8 cellular contexts compared by ENCODE assay signal in the genomic region with DNA sequence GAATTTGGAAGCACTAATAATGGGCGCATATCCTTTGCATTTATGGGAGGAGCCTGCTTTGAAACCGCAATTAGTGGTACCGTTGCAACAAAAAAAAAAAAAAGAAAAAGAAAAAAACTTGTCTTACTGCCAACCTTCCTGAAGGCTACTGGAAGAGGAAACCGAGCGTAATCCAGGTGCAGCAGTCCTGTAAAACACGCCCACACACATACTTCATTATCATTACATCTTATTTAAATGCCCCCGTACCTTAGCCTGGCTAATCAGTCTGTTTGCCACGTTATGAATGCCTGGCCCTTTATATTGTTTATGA. TPM values are rescaled to one million over a fixed set of nuclear protein-coding genes. Genes with fewer than 3 reads are reported as not detected.
DNase-seq lines count a peak whose midpoint lies in the region; ATAC-seq and TF ChIP-seq lines count a peak whose summit lies in the region.

No MANE protein-coding gene starts in this region.

- H3K4me1 ChIP-seq in DND-41 (ENCODE audit: insufficient read depth, low read length) (peaks cover 46% of the 10 kb centered on the region), NT2/D1 (ENCODE audit: insufficient read depth, insufficient read length) (peaks cover 2% of the 10 kb centered on the region)

- peaks cover 34 to 53% (median 47%) of the 10 kb centered on the region in 4 donors for H3K4me1 Mint-ChIP-seq in naive thymus-derived CD8-positive, alpha-beta T cell

- POLR2A ChIA-PET in naive thymus-derived CD8-positive, alpha-beta T cell (lab: Charles Lee) = interaction anchor here (1.0 to 1.5 kb wide), 2 partner anchors 41 to 382 kb away, joined by 3 read pairs; no protein-coding TSS in a partner anchor

- H3K4me2 ChIP-seq in DND-41 (ENCODE audit: insufficient read depth, low read length) = peak overlapping the region; percentile 81

- H3K9me3 ChIP-seq in DND-41 (ENCODE audit: insufficient read depth, low read length, severe bottlenecking) (no peaks in the 10 kb centered on the region), NT2/D1 (ENCODE audit: insufficient read depth, low read length) (peaks cover 47% of the 10 kb centered on the region)

- H3K27ac Mint-ChIP-seq in naive thymus-derived CD8-positive, alpha-beta T cell = peak overlapping the region; percentile 92 to 99 (median 96)

- H3K9ac ChIP-seq in DND-41 (ENCODE audit: low read depth, low read length) (peak overlapping the region; percentile 89), NT2/D1 (ENCODE audit: insufficient read length, low read depth) (no peak overlapping the region)

- H3K36me3 ChIP-seq in DND-41 (ENCODE audit: insufficient read depth, low read length) (peaks cover 28% of the 10 kb centered on the region), NT2/D1 (ENCODE audit: insufficient read depth, insufficient read length, low read length) (peaks cover 37% of the 10 kb centered on the region)

- H3K79me2 ChIP-seq in DND-41 (ENCODE audit: insufficient read depth, low read length) = peaks cover 41% of the 10 kb centered on the region

- H3K4me3 ChIP-seq in DND-41 (ENCODE audit: low read depth in 1 of 2, low read length in 2 of 2) = peak overlapping the region; percentile 20 to 93; a peak in 3 of 4 replicates
- peak overlapping the region; percentile 20 for H3K4me3 ChIP-seq in NT2/D1 (ENCODE audit: insufficient read length, low read depth)

- H3K4me3 Mint-ChIP-seq in naive thymus-derived CD8-positive, alpha-beta T cell = peak overlapping the region; percentile 89 to 99 (median 96)

- H3K36me3 Mint-ChIP-seq in naive thymus-derived CD8-positive, alpha-beta T cell = peaks cover 8 to 30% (median 25%) of the 10 kb centered on the region in 3 donors

- H3K27me3 ChIP-seq in DND-41 (ENCODE audit: insufficient read depth, low read length, poor library complexity) (peaks cover 6% of the 10 kb centered on the region), NT2/D1 (ENCODE audit: insufficient read depth, insufficient read length) (no peaks in the 10 kb centered on the region)

- no peak for TF ChIP-seq CTCF in DND-41 (IDR thresholded peaks at IDR 0.05; ENCODE audit: borderline replicate concordance, extremely low read depth, low read length, poor library complexity, severe bottlenecking)

- peaks cover 0 to 10% (median 0%) of the 10 kb centered on the region in 9 donors for H3K9me3 Mint-ChIP-seq in naive thymus-derived CD8-positive, alpha-beta T cell

- ATAC-seq in DND-41 (ENCODE audit: insufficient read depth, low read depth) (peak; percentile 2; the same call in 1 of the 3 replicates), HG03097 (IDR thresholded peaks at IDR 0.05; ENCODE audit: low FRiP score, unreplicated experiment) (peak; percentile 6), HG03196 (IDR thresholded peaks at IDR 0.05; ENCODE audit: unreplicated experiment) (no peak)
- no peak for ATAC-seq in naive thymus-derived CD8-positive, alpha-beta T cell

- H4K20me1 ChIP-seq in DND-41 (ENCODE audit: insufficient read depth, low read length) = peaks cover 26% of the 10 kb centered on the region

- H2AFZ ChIP-seq in DND-41 (ENCODE audit: low read depth, low read length) = peak overlapping the region; percentile 70

- H3K27me3 Mint-ChIP-seq in naive thymus-derived CD8-positive, alpha-beta T cell = no peaks in the 10 kb centered on the region

- DNase-seq in DND-41 = peak; percentile 44
- peak; percentile 54 for DNase-seq in NT2/D1 (ENCODE audit: low read depth, low spot score)
- peak; percentile 57 for DNase-seq in dermis blood vessel endothelial cell
- DNase-seq in naive thymus-derived CD8-positive, alpha-beta T cell = peak in 1 of 10 donors; percentile 5
- DNase-seq in occipital lobe (lab: John Stamatoyannopoulos, UW) = no peak
- no peak for DNase-seq in ecto neural progenitor cell (ENCODE audit: low spot score)

- H3K27ac ChIP-seq in DND-41 (ENCODE audit: low read length) = peak overlapping the region; percentile 81

RNA-seq across cellular contexts. Expression of a gene that starts 0.7 kb away (rescaled TPM):
- total RNA-seq in dermis blood vessel endothelial cell (23.5 TPM in 2 replicates), occipital lobe (52.4 TPM)
- total RNA-seq in naive thymus-derived CD8-positive, alpha-beta T cell = 10 to 100 TPM; 24.7 to 25.9 TPM
- polyA plus RNA-seq in naive thymus-derived CD8-positive, alpha-beta T cell = 10 to 100 TPM; 27.7 to 38.4 (median 28.5) TPM

Comparison
In these comparisons a context has a peak if more than half of its experiments do, and no peak if none do; other contexts are left out.
1. ATAC-seq: peak in DND-41 (single experiment) and HG03097 (single experiment); none in naive thymus-derived CD8-positive, alpha-beta T cell (0 of 2) and HG03196 (single experiment).
2. DNase-seq: peak in DND-41 (single experiment), NT2/D1 (single experiment) and dermis blood vessel endothelial cell (single experiment); none in occipital lobe (single experiment) and ecto neural progenitor cell (single experiment).